In genomic region chr5:9930156-9930555, GRCh38 we compare ENCODE assay signal across 1 cellular context.
TF ChIP-seq lines count a peak whose summit lies in the region.

No MANE protein-coding gene starts in this region.

TF ChIP-seq in SK-N-SH, 30 proteins besides CTCF, POLR2A, EP300 and RAD21 (continued from another document):
- no peak for TF ChIP-seq REST (IDR thresholded peaks at IDR 0.05; ENCODE audit: low read depth, low read length)
- no peak for TF ChIP-seq EZH2phosphoT487 (IDR thresholded peaks at IDR 0.05; ENCODE audit: borderline replicate concordance, low read depth)
- TF ChIP-seq RCOR1 (IDR thresholded peaks at IDR 0.05; ENCODE audit: low read length): no peak
- TF ChIP-seq TEAD4 (IDR thresholded peaks at IDR 0.05; ENCODE audit: borderline replicate concordance, insufficient read depth): no peak
- TF ChIP-seq TCF12 (IDR thresholded peaks at IDR 0.05): no peak
- no peak for TF ChIP-seq MEF2A (IDR thresholded peaks at IDR 0.05; ENCODE audit: borderline replicate concordance, low read depth)
